ENCODE assay signal across 8 cellular contexts in the genomic region with DNA sequence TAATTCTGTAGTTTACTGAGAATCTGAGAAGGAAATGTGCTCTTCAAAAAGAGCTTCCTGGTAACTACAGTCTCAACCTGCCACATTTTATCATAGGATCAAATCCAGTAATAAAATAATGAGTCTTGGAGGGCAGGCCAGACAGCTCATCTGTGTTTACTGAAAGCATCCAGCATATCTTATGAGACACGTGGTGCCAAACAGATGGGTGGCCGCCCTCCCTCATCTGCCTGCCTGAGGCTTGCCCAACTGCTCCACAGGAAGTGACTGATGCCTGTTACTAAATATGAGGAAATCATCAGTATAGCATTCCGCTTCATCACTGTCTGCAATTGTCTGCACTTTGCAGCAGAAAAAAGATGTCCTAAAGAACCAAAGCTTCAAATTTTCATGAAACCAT. TPM values are rescaled to one million over a fixed set of nuclear protein-coding genes. Genes with fewer than 3 reads are reported as not detected.
A peak's percentile ranks its signal among the peaks of the same experiment; 100 is the strongest.
DNase-seq lines count a peak whose midpoint lies in the region; ATAC-seq and TF ChIP-seq lines count a peak whose summit lies in the region.

No MANE protein-coding gene starts in this region.

- peaks cover 39% of the 10 kb centered on the region for H3K4me1 Mint-ChIP-seq in stimulated activated effector memory CD8-positive, alpha-beta T cell treated with anti-CD3 and anti-CD28 coated beads, Interleukin-12 subunit alpha, Interleukin-12 subunit beta, amount 100 ng/mL, for 72 hours
- H3K4me1 Mint-ChIP-seq in Calu3 (ENCODE audit: low read depth, unreplicated experiment): no peaks in the 10 kb centered on the region

- H3K27ac ChIP-seq in muscle layer of duodenum (ENCODE audit: low read length): peak overlapping the region; percentile 46

- peaks cover 25 to 28% of the 10 kb centered on the region in 2 donors for H3K36me3 ChIP-seq in muscle layer of duodenum (ENCODE audit: control insufficient read depth in 1 of 2, insufficient read depth in 2 of 2, low read length in 2 of 2)

- peaks cover 86% of the 10 kb centered on the region for H3K36me3 Mint-ChIP-seq in stimulated activated effector memory CD8-positive, alpha-beta T cell treated with anti-CD3 and anti-CD28 coated beads, Interleukin-12 subunit alpha, Interleukin-12 subunit beta, amount 100 ng/mL, for 72 hours
- H3K36me3 Mint-ChIP-seq in Calu3 (ENCODE audit: insufficient read depth, unreplicated experiment): peaks cover 8% of the 10 kb centered on the region

- no TSS peak for BruUV-seq in Calu3 (replicated peaks; lab: Mats Ljungman, UMichigan)

- DNase-seq in Daoy (ENCODE audit: low read depth): peak; percentile 92
- peak; percentile 70 to 83 for DNase-seq in NCI-H446 (lab: John Stamatoyannopoulos, UW)
- DNase-seq in activated CD4-positive, alpha-beta T cell treated with anti-CD3 and anti-CD28 coated beads, Interleukin-2, amount 50 U/mL, for 4 hours: peak; percentile 67 to 70
- DNase-seq in dedifferentiated amniotic fluid mesenchymal stem cell (ENCODE audit: extremely low spot score): peak; percentile 89
- peak; percentile 40 to 70 for DNase-seq in stimulated activated effector memory CD8-positive, alpha-beta T cell treated with anti-CD3 and anti-CD28 coated beads, Interleukin-12 subunit alpha, Interleukin-12 subunit beta, amount 100 ng/mL, for 72 hours (ENCODE audit: low spot score in 2 of 2)
- no peak for DNase-seq in Calu3

- H3K27ac Mint-ChIP-seq in stimulated activated effector memory CD8-positive, alpha-beta T cell treated with anti-CD3 and anti-CD28 coated beads, Interleukin-12 subunit alpha, Interleukin-12 subunit beta, amount 100 ng/mL, for 72 hours: peak overlapping the region; percentile 91
- no peak overlapping the region for H3K27ac Mint-ChIP-seq in Calu3 (ENCODE audit: unreplicated experiment)

- no peaks in the 10 kb centered on the region for H3K9me3 ChIP-seq in muscle layer of duodenum (ENCODE audit: control insufficient read depth in 1 of 2, low read length in 2 of 2)

- H3K4me3 ChIP-seq in muscle layer of duodenum (ENCODE audit: low read depth in 1 of 2, low read length in 2 of 2): no peak overlapping the region

- no peak for TF ChIP-seq CTCF in Calu3 (IDR thresholded peaks at IDR 0.05; ENCODE audit: unreplicated experiment)

- intact Hi-C loops in Calu3 (cut with micrococcal nuclease; ENCODE audit: unreplicated experiment): no loop called here

- no peaks in the 10 kb centered on the region for H3K9me3 Mint-ChIP-seq in stimulated activated effector memory CD8-positive, alpha-beta T cell treated with anti-CD3 and anti-CD28 coated beads, Interleukin-12 subunit alpha, Interleukin-12 subunit beta, amount 100 ng/mL, for 72 hours
- no peaks in the 10 kb centered on the region for H3K9me3 Mint-ChIP-seq in Calu3 (ENCODE audit: low read depth, unreplicated experiment)

- ATAC-seq in HG02678 (IDR thresholded peaks at IDR 0.05; ENCODE audit: unreplicated experiment): peak; percentile 87
- peak; percentile 100 for ATAC-seq in stimulated activated effector memory CD8-positive, alpha-beta T cell treated with anti-CD3 and anti-CD28 coated beads, Interleukin-12 subunit alpha, Interleukin-12 subunit beta, amount 100 ng/mL, for 72 hours

- peaks cover 0 to 7% of the 10 kb centered on the region in 2 donors for H3K4me1 ChIP-seq in muscle layer of duodenum (ENCODE audit: control insufficient read depth in 1 of 2, insufficient read depth in 2 of 2, low read length in 2 of 2)

- no peaks in the 10 kb centered on the region for H3K27me3 Mint-ChIP-seq in Calu3 (ENCODE audit: unreplicated experiment)

- H3K4me3 Mint-ChIP-seq in stimulated activated effector memory CD8-positive, alpha-beta T cell treated with anti-CD3 and anti-CD28 coated beads, Interleukin-12 subunit alpha, Interleukin-12 subunit beta, amount 100 ng/mL, for 72 hours: peak overlapping the region; percentile 7
- H3K4me3 Mint-ChIP-seq in Calu3 (ENCODE audit: low read depth, unreplicated experiment): no peak overlapping the region

- CTCF ChIA-PET in Calu3 (lab: Charles Lee): interaction anchor here (1.1 kb wide), 1 partner anchor 9 kb away, joined by 5 read pairs; no protein-coding TSS in a partner anchor

- H3K27me3 ChIP-seq in muscle layer of duodenum (ENCODE audit: low read depth, low read length): no peaks in the 10 kb centered on the region

RNA-seq across cellular contexts. Expression of a gene that starts 13.5 kb away (rescaled TPM):
- total RNA-seq in Daoy (2014; rRNA removed; shearing (Covaris generic)): 57.2 and 77.4 TPM in 2 replicates
- total RNA-seq in Calu3 (2022): 34.9 and 39.3 TPM in 2 replicates

RNA-seq across cellular contexts. Expression of a gene that starts 60.0 kb away (rescaled TPM):
- 113 and 141 TPM in 2 replicates for total RNA-seq in Daoy (2014; rRNA removed; shearing (Covaris generic))
- total RNA-seq in Calu3 (2022): 40.1 and 41.1 TPM in 2 replicates
